In the genomic region with DNA sequence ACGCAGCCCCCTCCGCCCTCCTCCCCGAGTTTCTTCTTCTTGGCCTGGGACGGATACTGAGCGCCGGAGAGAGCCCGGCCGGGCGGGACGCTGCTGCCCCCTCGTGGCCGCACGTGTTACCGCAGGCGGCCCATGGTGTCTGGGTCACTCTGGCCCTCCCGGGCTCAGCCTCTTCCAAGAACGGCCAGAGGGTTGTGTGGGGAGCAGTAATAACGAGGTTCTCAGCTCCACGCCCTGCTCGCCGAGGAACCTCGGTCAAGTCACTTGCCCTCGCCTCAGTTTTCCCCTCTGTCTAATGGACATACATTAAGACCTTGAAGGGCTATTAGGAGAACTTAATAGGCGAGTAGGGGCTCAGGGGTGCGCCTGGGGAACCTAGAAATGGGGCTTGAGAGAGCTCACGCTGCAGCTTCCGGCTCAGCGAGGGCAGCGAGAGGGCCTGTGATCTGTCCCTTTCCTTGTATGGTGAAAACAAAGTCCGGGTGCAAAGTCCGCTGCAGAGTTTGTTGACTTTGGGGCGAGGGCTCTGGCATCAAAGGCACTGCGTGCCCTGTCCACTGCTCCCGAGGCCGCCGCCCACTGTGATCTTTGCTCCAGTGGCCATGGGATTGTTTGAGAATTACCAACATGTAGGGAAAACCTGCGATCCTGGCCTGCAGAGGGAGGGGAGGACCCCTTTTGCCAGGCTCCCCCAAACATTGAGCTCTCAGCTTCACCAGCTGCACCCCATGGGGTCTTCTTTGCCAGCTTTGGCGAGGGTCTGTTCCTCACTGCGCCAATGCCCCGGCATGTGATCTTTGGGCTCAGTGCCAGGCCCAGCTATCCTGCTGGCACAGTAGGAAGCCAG, we compare ENCODE assay signal across 1 cellular context.
TF ChIP-seq lines count a peak whose summit lies in the region.

No MANE protein-coding gene starts in this region.

TF ChIP-seq in HepG2, 621 proteins besides CTCF, POLR2A, EP300 and RAD21 (continued from another document and continues in another):
- TF ChIP-seq ETS1 (CRISPR knock-in tag; IDR thresholded peaks at IDR 0.05) (no peak), TCF7 (IDR thresholded peaks at IDR 0.05; ENCODE audit: low read depth) (peak; percentile 98), ZSCAN29 (CRISPR knock-in tag; conservative IDR thresholded peaks at IDR 0.05) (no peak), NFIB (CRISPR knock-in tag; IDR thresholded peaks at IDR 0.05; ENCODE audit: borderline replicate concordance) (no peak), ZNF577 (CRISPR knock-in tag; IDR thresholded peaks at IDR 0.05; ENCODE audit: borderline replicate concordance, low read depth) (no peak), NR3C1 (CRISPR knock-in tag; IDR thresholded peaks at IDR 0.05) (no peak), ISL2 (CRISPR knock-in tag; IDR thresholded peaks at IDR 0.05) (peak; percentile 83; the same call in 1 of the 2 replicates), POGK (CRISPR knock-in tag; conservative IDR thresholded peaks at IDR 0.05) (peak; percentile 82), ATF7 (IDR thresholded peaks at IDR 0.05) (no peak), ATF7 (CRISPR knock-in tag; IDR thresholded peaks at IDR 0.05) (peak; percentile 89), ARHGAP35 (CRISPR knock-in tag; IDR thresholded peaks at IDR 0.05; ENCODE audit: borderline replicate concordance) (no peak), ZSCAN25 (CRISPR knock-in tag; IDR thresholded peaks at IDR 0.05) (peak; percentile 78), ZBTB21 (CRISPR knock-in tag; IDR thresholded peaks at IDR 0.05) (peak; percentile 36; the same call in 1 of the 2 replicates), XRCC5 (optimal IDR thresholded peaks at IDR 0.05; ENCODE audit: low read length) (peak; percentile 80), ZNF792 (CRISPR knock-in tag; IDR thresholded peaks at IDR 0.05) (peak; percentile 59; the same call in 1 of the 2 replicates), ZBTB46 (CRISPR knock-in tag; IDR thresholded peaks at IDR 0.05; ENCODE audit: borderline replicate concordance) (peak; percentile 91; the same call in 1 of the 2 replicates), GATAD2A (CRISPR knock-in tag; IDR thresholded peaks at IDR 0.05) (peak; percentile 91), NONO (IDR thresholded peaks at IDR 0.05) (no peak), NONO (CRISPR knock-in tag; conservative IDR thresholded peaks at IDR 0.05) (peak; percentile 92), RARA (CRISPR knock-in tag; IDR thresholded peaks at IDR 0.05) (peak; percentile 91), MXD4 (CRISPR knock-in tag; IDR thresholded peaks at IDR 0.05) (peak; percentile 82), TFE3 (CRISPR knock-in tag; IDR thresholded peaks at IDR 0.05) (peak; percentile 83), ZNF225 (CRISPR knock-in tag; IDR thresholded peaks at IDR 0.05) (0 out of 2 replicates have a peak, but pooled peaks have one; percentile 6), CCDC6 (CRISPR knock-in tag; IDR thresholded peaks at IDR 0.05) (no peak; the same call in 1 of the 2 replicates), ZNF17 (CRISPR knock-in tag; IDR thresholded peaks at IDR 0.05) (no peak), RELA (CRISPR knock-in tag; IDR thresholded peaks at IDR 0.05) (no peak), KDM6A (CRISPR knock-in tag; IDR thresholded peaks at IDR 0.05; ENCODE audit: low read depth) (peak; percentile 99), IRF1 (CRISPR knock-in tag; IDR thresholded peaks at IDR 0.05; ENCODE audit: low read depth) (no peak), PCBP1 (IDR thresholded peaks at IDR 0.05; ENCODE audit: borderline replicate concordance, low read depth, low read length) (peak; percentile 57; the same call in 1 of the 2 replicates), E2F5 (CRISPR knock-in tag; conservative IDR thresholded peaks at IDR 0.05) (no peak), ZNF790 (CRISPR knock-in tag; IDR thresholded peaks at IDR 0.05; ENCODE audit: borderline replicate concordance) (no peak; the same call in 1 of the 2 replicates), ZBTB38 (CRISPR knock-in tag; IDR thresholded peaks at IDR 0.05) (peak; percentile 51), TP53 (CRISPR knock-in tag; conservative IDR thresholded peaks at IDR 0.05) (0 out of 2 replicates have a peak, but pooled peaks have one; percentile 19), SRSF1 (optimal IDR thresholded peaks at IDR 0.05; ENCODE audit: low read depth, low read length) (peak; percentile 75), ZNF281 (CRISPR knock-in tag; IDR thresholded peaks at IDR 0.05; ENCODE audit: borderline replicate concordance) (peak; percentile 75; the same call in 1 of the 2 replicates), SP140L (CRISPR knock-in tag; IDR thresholded peaks at IDR 0.05; ENCODE audit: borderline replicate concordance) (0 out of 2 replicates have a peak, but pooled peaks have one; percentile 32), ZNF337 (CRISPR knock-in tag; IDR thresholded peaks at IDR 0.05; ENCODE audit: borderline replicate concordance, low read depth) (peak; percentile 89), PHF8 (CRISPR knock-in tag; IDR thresholded peaks at IDR 0.05) (peak; percentile 55; the same call in 1 of the 2 replicates), ZNF549 (CRISPR knock-in tag; IDR thresholded peaks at IDR 0.05) (0 out of 2 replicates have a peak, but pooled peaks have one; percentile 19)
- TF ChIP-seq, protein P1, sequence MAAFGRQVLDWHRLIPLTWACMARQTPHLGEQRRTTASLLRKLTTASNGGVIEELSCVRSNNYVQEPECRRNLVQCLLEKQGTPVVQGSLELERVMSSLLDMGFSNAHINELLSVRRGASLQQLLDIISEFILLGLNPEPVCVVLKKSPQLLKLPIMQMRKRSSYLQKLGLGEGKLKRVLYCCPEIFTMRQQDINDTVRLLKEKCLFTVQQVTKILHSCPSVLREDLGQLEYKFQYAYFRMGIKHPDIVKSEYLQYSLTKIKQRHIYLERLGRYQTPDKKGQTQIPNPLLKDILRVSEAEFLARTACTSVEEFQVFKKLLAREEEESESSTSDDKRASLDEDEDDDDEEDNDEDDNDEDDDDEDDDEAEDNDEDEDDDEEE (CRISPR knock-in tag; IDR thresholded peaks at IDR 0.05): peak; percentile 87
- TF ChIP-seq, protein P2, sequence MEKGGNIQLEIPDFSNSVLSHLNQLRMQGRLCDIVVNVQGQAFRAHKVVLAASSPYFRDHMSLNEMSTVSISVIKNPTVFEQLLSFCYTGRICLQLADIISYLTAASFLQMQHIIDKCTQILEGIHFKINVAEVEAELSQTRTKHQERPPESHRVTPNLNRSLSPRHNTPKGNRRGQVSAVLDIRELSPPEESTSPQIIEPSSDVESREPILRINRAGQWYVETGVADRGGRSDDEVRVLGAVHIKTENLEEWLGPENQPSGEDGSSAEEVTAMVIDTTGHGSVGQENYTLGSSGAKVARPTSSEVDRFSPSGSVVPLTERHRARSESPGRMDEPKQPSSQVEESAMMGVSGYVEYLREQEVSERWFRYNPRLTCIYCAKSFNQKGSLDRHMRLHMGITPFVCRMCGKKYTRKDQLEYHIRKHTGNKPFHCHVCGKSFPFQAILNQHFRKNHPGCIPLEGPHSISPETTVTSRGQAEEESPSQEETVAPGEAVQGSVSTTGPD (CRISPR knock-in tag; IDR thresholded peaks at IDR 0.05): peak; percentile 81; the same call in 1 of the 2 replicates
